In genomic region chr5:177605667-177606066, GRCh38 we compare ENCODE assay signal across 17 cellular contexts.
"Had no signal": no experiment of that assay in that cellular context is flagged by ENCODE, and none has a peak within 500 bp of the region (broad histone marks: within the 10 kb centered on the region; RNA-seq: fewer than 3 reads in every experiment).

No MANE protein-coding gene starts in this region.

- H3K9me3 ChIP-seq: esophagus squamous epithelium, left lung, mucosa of descending colon, right lobe of liver had no signal

- DNase-seq: activated CD4-positive, alpha-beta T cell treated with anti-CD3 and anti-CD28 coated beads, Interleukin-2, amount 50 U/mL, for 4 hours; activated effector memory CD4-positive, alpha-beta T cell treated with Interleukin-2 at 50 U/mL for 16 hours; activated T-cell treated with anti-CD3 and anti-CD28 coated beads, Interleukin-2, amount 50 U/mL, for 1 hour; esophagus squamous epithelium; islet precursor cell; left lung; naive thymus-derived CD8-positive, alpha-beta T cell; nucleus accumbens; T-cell; T-helper 9 cell had no signal

- FAIRE-seq: endometrium, urothelium cell line had no signal

- H3K4me3 ChIP-seq: esophagus squamous epithelium, hepatocyte, left lung, mucosa of descending colon, right lobe of liver had no signal

- H2AFZ ChIP-seq: hepatocyte had no signal

- H3K9me3 Mint-ChIP-seq: naive thymus-derived CD8-positive, alpha-beta T cell; T-cell had no signal

- H3K27ac Mint-ChIP-seq: progenitor cell of endocrine pancreas, T-cell had no signal

- ATAC-seq: activated CD4-positive, CD25-positive, alpha-beta regulatory T cell treated with anti-CD3 and anti-CD28 coated beads, Interleukin-2, amount 50 U/mL, for 24 hours; left lung; naive thymus-derived CD8-positive, alpha-beta T cell; right lobe of liver; T-cell had no signal

- H3K27me3 ChIP-seq: esophagus squamous epithelium, hepatocyte, left lung, right lobe of liver had no signal

- H3K27ac ChIP-seq: esophagus squamous epithelium, hepatocyte, left lung, right lobe of liver had no signal

- H3K4me3 Mint-ChIP-seq: T-cell had no signal

- H3K4me2 ChIP-seq: hepatocyte had no signal

- H3K27me3 Mint-ChIP-seq: naive thymus-derived CD8-positive, alpha-beta T cell; progenitor cell of endocrine pancreas; T-cell had no signal

- H3K36me3 ChIP-seq: right lobe of liver had no signal
